18 cellular contexts compared by ENCODE assay signal in genomic region chr3:57768595-57768994, GRCh38. TPM values are rescaled to one million over a fixed set of nuclear protein-coding genes. Genes with fewer than 3 reads are reported as not detected.
DNase-seq lines count a peak whose midpoint lies in the region; ATAC-seq and TF ChIP-seq lines count a peak whose summit lies in the region.
"Had no signal": no experiment of that assay in that cellular context is flagged by ENCODE, and none has a peak within 500 bp of the region (broad histone marks: within the 10 kb centered on the region; RNA-seq: fewer than 3 reads in every experiment).

No MANE protein-coding gene starts in this region.

- TF ChIP-seq CTCF in HEK293 (tag by site-specific recombination; IDR thresholded peaks at IDR 0.05) (no peak), mesothelial cell of epicardium (IDR thresholded peaks at IDR 0.05; ENCODE audit: unreplicated experiment) (no peak), WERI-Rb-1 (IDR thresholded peaks at IDR 0.05; ENCODE audit: low read depth, low read length) (no peak)

- no peak for DNase-seq in mesothelial cell of epicardium (ENCODE audit: low spot score in 2 of 2, unreplicated experiment in 2 of 2)
- no peak for DNase-seq in stimulated activated naive B cell treated with anti-CD40 and anti-IgM and Interleukin-4, amounts not matched to agents 10 μg/mL and 1 μg/mL and 100 μg/mL, for 72 hours
- DNase-seq in MV-4-11 (lab: John Stamatoyannopoulos, UW), result no peak
- no peak for DNase-seq in pons (ENCODE audit: low spot score)
- no peak for DNase-seq in WERI-Rb-1
- DNase-seq: AML-193; Calu3; CD4-positive, alpha-beta T cell; CD8-positive, alpha-beta T cell; DMS79 treated with DMSO at 0.1 percent for 48 hours; GF-D8 had no signal

- H3K36me3 ChIP-seq in HEK293 (ENCODE audit: control insufficient read depth in 2 of 2, insufficient read depth in 1 of 2, low read length in 2 of 2) (peaks cover 0 to 17% of the 10 kb centered on the region in 2 experiments; a peak in 1 of 3 replicates), WERI-Rb-1 (peaks cover 14% of the 10 kb centered on the region)

- H3K27me3 ChIP-seq in WERI-Rb-1 (ENCODE audit: insufficient read depth, low read depth, severe bottlenecking), result no peaks in the 10 kb centered on the region
- H3K27me3 ChIP-seq: BLaER1 treated with 17β-estradiol and CSF1 and Interleukin-3, amounts not matched to agents 10 nM and 100 nM had no signal

- no peaks in the 10 kb centered on the region for H3K9me3 Mint-ChIP-seq in mesothelial cell of epicardium
- H3K9me3 Mint-ChIP-seq in stimulated activated naive B cell treated with anti-CD40 and anti-IgM and Interleukin-4, amounts not matched to agents 10 μg/mL and 1 μg/mL and 100 μg/mL, for 72 hours, result no peaks in the 10 kb centered on the region
- H3K9me3 Mint-ChIP-seq: CD4-positive, alpha-beta T cell; CD8-positive, alpha-beta T cell had no signal

- H3K4me1 Mint-ChIP-seq in mesothelial cell of epicardium, result peaks cover 52% of the 10 kb centered on the region
- H3K4me1 Mint-ChIP-seq in stimulated activated naive B cell treated with anti-CD40 and anti-IgM and Interleukin-4, amounts not matched to agents 10 μg/mL and 1 μg/mL and 100 μg/mL, for 72 hours, result peaks cover 25 to 46% of the 10 kb centered on the region in 2 donors

- CTCF ChIA-PET in HEK293 (lab: Yijun Ruan, JAX), result interaction anchor here (0.9 kb wide), 1 partner anchor 89 kb away, joined by 5 read pairs; no protein-coding TSS in a partner anchor

- peaks cover 19% of the 10 kb centered on the region for H3K36me3 Mint-ChIP-seq in mesothelial cell of epicardium
- peaks cover 35 to 55% of the 10 kb centered on the region in 2 donors for H3K36me3 Mint-ChIP-seq in stimulated activated naive B cell treated with anti-CD40 and anti-IgM and Interleukin-4, amounts not matched to agents 10 μg/mL and 1 μg/mL and 100 μg/mL, for 72 hours

- POLR2A ChIA-PET in HEK293 (lab: Yijun Ruan, JAX), result no interaction called here

- H3K27me3 Mint-ChIP-seq in mesothelial cell of epicardium (ENCODE audit: low read depth), result no peaks in the 10 kb centered on the region
- H3K27me3 Mint-ChIP-seq in stimulated activated naive B cell treated with anti-CD40 and anti-IgM and Interleukin-4, amounts not matched to agents 10 μg/mL and 1 μg/mL and 100 μg/mL, for 72 hours, result no peaks in the 10 kb centered on the region
- H3K27me3 Mint-ChIP-seq: B cell; CD4-positive, alpha-beta T cell had no signal

- H3K27ac ChIP-seq in HEK293 (ENCODE audit: extremely low read depth, low read depth, low read length) (no peak overlapping the region), WERI-Rb-1 (no peak overlapping the region)
- H3K27ac ChIP-seq: 22Rv1; A549; BLaER1 treated with 17β-estradiol and CSF1 and Interleukin-3, amounts not matched to agents 10 nM and 100 nM; C4-2B had no signal

- no peaks in the 10 kb centered on the region for H3K9me3 ChIP-seq in HEK293 (ENCODE audit: control insufficient read depth, insufficient read depth, low read depth, low read length)
- H3K9me3 ChIP-seq in WERI-Rb-1 (ENCODE audit: severe bottlenecking), result no peaks in the 10 kb centered on the region
- H3K9me3 ChIP-seq: A549; BLaER1 treated with 17β-estradiol and CSF1 and Interleukin-3, amounts not matched to agents 10 nM and 100 nM; Caco-2 had no signal

- no peak for ATAC-seq in stimulated activated naive B cell treated with anti-CD40 and anti-IgM and Interleukin-4, amounts not matched to agents 10 μg/mL and 1 μg/mL and 100 μg/mL, for 72 hours (replicated peaks)
- ATAC-seq: A549; CD8-positive, alpha-beta T cell had no signal

- H3K4me3 ChIP-seq in HEK293 (ENCODE audit: low read depth, low read length) (no peak overlapping the region), WERI-Rb-1 (ENCODE audit: low read depth, low read length) (no peak overlapping the region)
- H3K4me3 ChIP-seq: A549; BLaER1 treated with 17β-estradiol and CSF1 and Interleukin-3, amounts not matched to agents 10 nM and 100 nM had no signal

- H3K27ac Mint-ChIP-seq in mesothelial cell of epicardium, result peak overlapping the region; percentile 93
- H3K27ac Mint-ChIP-seq in stimulated activated naive B cell treated with anti-CD40 and anti-IgM and Interleukin-4, amounts not matched to agents 10 μg/mL and 1 μg/mL and 100 μg/mL, for 72 hours, result peak overlapping the region; percentile 42
- H3K27ac Mint-ChIP-seq: B cell; CD4-positive, alpha-beta T cell; CD8-positive, alpha-beta T cell had no signal

- no peaks in the 10 kb centered on the region for H3K4me1 ChIP-seq in HEK293 (ENCODE audit: control insufficient read depth, insufficient read depth, low read length)
- H3K4me1 ChIP-seq: A549 had no signal

- no peak overlapping the region for H3K4me3 Mint-ChIP-seq in mesothelial cell of epicardium
- no peak overlapping the region for H3K4me3 Mint-ChIP-seq in stimulated activated naive B cell treated with anti-CD40 and anti-IgM and Interleukin-4, amounts not matched to agents 10 μg/mL and 1 μg/mL and 100 μg/mL, for 72 hours
- H3K4me3 Mint-ChIP-seq: B cell; CD4-positive, alpha-beta T cell; CD8-positive, alpha-beta T cell had no signal

TF ChIP-seq in HEK293, 187 proteins besides CTCF, POLR2A, EP300 and RAD21:
- TF ChIP-seq ZNF10 (tag by site-specific recombination; IDR thresholded peaks at IDR 0.05), result peak; percentile 95
- no peak for TF ChIP-seq PRDM2 (tag by site-specific recombination; IDR thresholded peaks at IDR 0.05; ENCODE audit: borderline replicate concordance)

RNA-seq across cellular contexts. Expression of gene SLMAP, which starts 12.5 kb away (rescaled TPM):
- total RNA-seq in mesothelial cell of epicardium, result 93.0 to 108 TPM (median 100 TPM) in 3 replicates
